8 cellular contexts compared by ENCODE assay signal in the genomic region with DNA sequence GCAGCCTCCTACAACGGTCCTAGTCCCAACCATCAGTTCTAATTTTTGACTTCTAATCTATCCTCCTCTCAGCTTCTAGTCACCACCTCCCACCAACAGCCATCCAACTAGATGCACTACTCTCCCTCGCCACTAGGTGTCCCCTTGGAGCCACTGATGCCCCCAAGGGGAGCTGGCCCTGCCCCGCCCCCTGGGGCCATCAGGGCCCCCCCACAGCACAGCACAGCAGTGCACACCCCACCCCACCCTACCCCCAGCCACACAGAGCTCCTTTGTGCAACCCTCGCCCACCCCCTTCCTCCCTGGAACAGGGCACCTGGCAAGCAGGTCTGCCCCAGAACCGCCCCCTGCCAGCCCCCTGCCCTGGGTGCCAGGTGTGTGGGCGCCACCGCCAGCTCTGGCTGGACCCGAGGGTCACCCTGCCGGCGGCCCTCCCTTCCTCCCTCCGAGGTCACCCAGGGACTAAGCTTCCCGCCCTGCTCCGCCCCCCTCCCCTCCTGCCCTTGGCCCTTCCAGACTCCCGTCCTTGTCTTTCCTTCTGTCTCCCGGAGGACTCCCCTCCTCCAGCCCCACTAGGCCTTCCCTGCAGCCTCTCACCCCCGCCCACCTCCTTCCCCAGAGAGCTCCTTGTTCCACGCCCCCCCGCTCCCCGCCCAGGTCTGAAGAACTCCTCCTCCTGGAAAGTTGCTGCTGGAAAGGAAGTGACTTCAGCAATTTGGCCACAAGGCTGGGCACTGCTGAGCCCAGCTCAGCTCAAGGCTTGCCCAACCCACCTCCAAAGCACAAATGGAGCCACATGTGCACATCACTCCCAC. TPM values are rescaled to one million over a fixed set of nuclear protein-coding genes. Genes with fewer than 3 reads are reported as not detected.
A peak's percentile ranks its signal among the peaks of the same experiment; 100 is the strongest.
DNase-seq lines count a peak whose midpoint lies in the region; ATAC-seq and TF ChIP-seq lines count a peak whose summit lies in the region.

No MANE protein-coding gene starts in this region.

- H3K9me3 ChIP-seq in left lung = no peaks in the 10 kb centered on the region

- peak overlapping the region; percentile 81 for H3K27ac Mint-ChIP-seq in activated CD4-positive, alpha-beta T cell treated with anti-CD3 and anti-CD28 coated beads, Interleukin-2, amount 10 ng/mL, durations not matched to agents 24 days and 14 days

- peaks cover 33 to 49% of the 10 kb centered on the region in 2 donors for H3K4me1 ChIP-seq in left lung

- H3K4me3 ChIP-seq in left lung = peak overlapping the region in 1 of 2 donors; percentile 31

- peak overlapping the region; percentile 56 to 80 for H3K27ac ChIP-seq in left lung

- DNase-seq in SIG-M5 treated with dmso at 0.1 percent for 504 hours (lab: John Stamatoyannopoulos, UW; ENCODE audit: unreplicated experiment) = peak; percentile 60
- DNase-seq in SIG-M5 (lab: John Stamatoyannopoulos, UW) = no peak
- peak; percentile 86 for DNase-seq in NCI-H2196 (lab: John Stamatoyannopoulos, UW; ENCODE audit: unreplicated experiment)
- DNase-seq in activated CD4-positive, alpha-beta T cell treated with anti-CD3 and anti-CD28 coated beads, Interleukin-2, amount 10 ng/mL, durations not matched to agents 24 days and 14 days = peak; percentile 92
- DNase-seq in dedifferentiated amniotic fluid mesenchymal stem cell (ENCODE audit: extremely low spot score) = peak; percentile 92
- peak; percentile 95 to 96 for DNase-seq in left lung
- peak; percentile 66 for DNase-seq in stimulated activated CD4-positive, alpha-beta T cell treated with anti-CD3 and anti-CD28 coated beads, Interleukin-2, amount 100 ng/mL, for 4 hours (ENCODE audit: low read depth)

- peaks cover 47% of the 10 kb centered on the region for H3K4me1 Mint-ChIP-seq in activated CD4-positive, alpha-beta T cell treated with anti-CD3 and anti-CD28 coated beads, Interleukin-2, amount 10 ng/mL, durations not matched to agents 24 days and 14 days

- H3K27me3 Mint-ChIP-seq in activated CD4-positive, alpha-beta T cell treated with anti-CD3 and anti-CD28 coated beads, Interleukin-2, amount 10 ng/mL, durations not matched to agents 24 days and 14 days = no peaks in the 10 kb centered on the region

- TF ChIP-seq CTCF in left lung (IDR thresholded peaks at IDR 0.05) = peak; percentile 90 to 97

- H3K36me3 Mint-ChIP-seq in activated CD4-positive, alpha-beta T cell treated with anti-CD3 and anti-CD28 coated beads, Interleukin-2, amount 10 ng/mL, durations not matched to agents 24 days and 14 days (ENCODE audit: low read depth) = peaks cover 9% of the 10 kb centered on the region

- no peaks in the 10 kb centered on the region for H3K9me3 Mint-ChIP-seq in activated CD4-positive, alpha-beta T cell treated with anti-CD3 and anti-CD28 coated beads, Interleukin-2, amount 10 ng/mL, durations not matched to agents 24 days and 14 days

- intact Hi-C loops in activated CD4-positive, alpha-beta T cell treated with anti-CD3 and anti-CD28 coated beads, Interleukin-2, amount 10 ng/mL, durations not matched to agents 24 days and 14 days (cut with micrococcal nuclease) = loop anchor here (1.0 to 5.0 kb wide), 4 partner anchors 11 to 106 kb away; a partner anchor contains a TSS
- intact Hi-C loops in left lung (cut with DNase I) = loop anchor here in 1 of 2 donors (5.0 kb wide), 1 partner anchor 45 kb away; a partner anchor contains a TSS

- no peaks in the 10 kb centered on the region for H3K27me3 ChIP-seq in left lung

- peak overlapping the region; percentile 59 for H3K4me3 Mint-ChIP-seq in activated CD4-positive, alpha-beta T cell treated with anti-CD3 and anti-CD28 coated beads, Interleukin-2, amount 10 ng/mL, durations not matched to agents 24 days and 14 days

- peak; percentile 85 for ATAC-seq in left lung
- no peak for ATAC-seq in GM21529 (IDR thresholded peaks at IDR 0.05; ENCODE audit: unreplicated experiment)

- peaks cover 0 to 13% of the 10 kb centered on the region in 2 donors for H3K36me3 ChIP-seq in left lung

RNA-seq across cellular contexts. Expression of a gene that starts 47.0 kb away (rescaled TPM):
- total RNA-seq in activated CD4-positive, alpha-beta T cell treated with anti-CD3 and anti-CD28 coated beads, Interleukin-2, amount 10 ng/mL, durations not matched to agents 24 days and 14 days = 33.9 and 34.7 TPM in 2 replicates
- 10 to 100 TPM; 35.5 to 38.0 TPM for total RNA-seq in left lung
